Comparison of ENCODE assay signal across 9 cellular contexts in genomic region chr4:6548201-6548881, GRCh38. TPM values are rescaled to one million over a fixed set of nuclear protein-coding genes. Genes with fewer than 3 reads are reported as not detected.
DNase-seq lines count a peak whose midpoint lies in the region; ATAC-seq, FAIRE-seq and TF ChIP-seq lines count a peak whose summit lies in the region.
"Had no signal": no experiment of that assay in that cellular context is flagged by ENCODE, and none has a peak within 500 bp of the region (broad histone marks: within the 10 kb centered on the region; RNA-seq: fewer than 3 reads in every experiment).

No MANE protein-coding gene starts in this region.

- H3K27ac ChIP-seq in kidney (ENCODE audit: low read depth in 2 of 2, low read length in 2 of 2): no peak overlapping the region
- H3K27ac ChIP-seq: SK-N-MC had no signal

- TF ChIP-seq EP300 in Ishikawa (IDR thresholded peaks at IDR 0.05; ENCODE audit: borderline replicate concordance): no peak

- no peak overlapping the region for H3K9ac ChIP-seq in kidney (ENCODE audit: low read length in 2 of 2)

- H3K9me3 ChIP-seq in kidney (ENCODE audit: control insufficient read depth in 1 of 2, low read length in 2 of 2): peaks cover 6% of the 10 kb centered on the region in 2 donors

- no peaks in the 10 kb centered on the region for H3K36me3 ChIP-seq in kidney (ENCODE audit: control insufficient read depth in 1 of 2, insufficient read depth in 2 of 2, low read length in 2 of 2)

- no peak overlapping the region for H3K4me3 ChIP-seq in kidney (ENCODE audit: low read length in 2 of 2)
- H3K4me3 ChIP-seq: SK-N-MC had no signal

- DNase-seq in Daoy (ENCODE audit: low read depth) (peak; percentile 58), SW 1271 (lab: John Stamatoyannopoulos, UW) (peak; percentile 15 to 62), iPS-NIHi11 (ENCODE audit: low spot score) (peak; percentile 70), kidney (no peak), urothelium cell line (ENCODE audit: low spot score) (no peak)
- DNase-seq in stimulated activated naive CD4-positive, alpha-beta T cell treated with Interleukin-2 at 50 U/mL for 16 hours (lab: John Stamatoyannopoulos, UW): no peak

- TF ChIP-seq CTCF in kidney (IDR thresholded peaks at IDR 0.05; ENCODE audit: borderline replicate concordance, extremely low read depth, insufficient read depth): no peak

- no peak for FAIRE-seq in kidney (lab: Jason Lieb, UNC)
- no peak for FAIRE-seq in urothelium cell line (lab: Jason Lieb, UNC)

- ATAC-seq in HG03108 (IDR thresholded peaks at IDR 0.05; ENCODE audit: unreplicated experiment): no peak

- peak; percentile 71 for TF ChIP-seq RAD21 in Ishikawa (IDR thresholded peaks at IDR 0.05; ENCODE audit: low read depth)

- H3K4me1 ChIP-seq in kidney (ENCODE audit: control insufficient read depth in 1 of 2, insufficient read depth in 1 of 2, low read depth in 1 of 2, low read length in 2 of 2): no peaks in the 10 kb centered on the region

- intact Hi-C loops in kidney (cut with DNase I): no loop called here

TF ChIP-seq in Ishikawa, 13 proteins besides CTCF, POLR2A, EP300 and RAD21:
- TF ChIP-seq TCF12 (IDR thresholded peaks at IDR 0.05; ENCODE audit: low read depth) (no peak), REST (IDR thresholded peaks at IDR 0.05; ENCODE audit: low read depth) (peak; percentile 37; the same call in 1 of the 2 replicates), TEAD4 (IDR thresholded peaks at IDR 0.05) (no peak), NFIC (IDR thresholded peaks at IDR 0.05) (peak; percentile 21; the same call in 1 of the 2 replicates), TAF1 (IDR thresholded peaks at IDR 0.05; ENCODE audit: low read depth) (no peak), CREB1 (IDR thresholded peaks at IDR 0.05; ENCODE audit: low read depth) (no peak), EGR1 (IDR thresholded peaks at IDR 0.05) (no peak), USF1 (IDR thresholded peaks at IDR 0.05) (no peak), FOXM1 (IDR thresholded peaks at IDR 0.05; ENCODE audit: borderline replicate concordance, low read depth) (no peak), CEBPB (IDR thresholded peaks at IDR 0.05) (no peak), YY1 (IDR thresholded peaks at IDR 0.05; ENCODE audit: low read depth) (no peak), MAX (IDR thresholded peaks at IDR 0.05) (no peak), ZBTB7A (IDR thresholded peaks at IDR 0.05; ENCODE audit: low read depth) (no peak)

RNA-seq across cellular contexts. Expression of gene MAN2B2, which starts 26.6 kb away (rescaled TPM):
- 5.8 and 6.7 TPM in 2 replicates for total RNA-seq in Daoy (2014; rRNA removed; shearing (Covaris generic))
- total RNA-seq in kidney: 34.3 TPM
- polyA plus RNA-seq in kidney (ENCODE audit: insufficient read depth, low read depth, low replicate concordance): 19.9 TPM

Comparison
In these comparisons a context has a peak if more than half of its experiments do, and no peak if none do; other contexts are left out.
1. DNase-seq: peak in Daoy (single experiment), SW 1271 (2 of 2) and iPS-NIHi11 (single experiment); none in kidney (single experiment), urothelium cell line (single experiment) and stimulated activated naive CD4-positive, alpha-beta T cell treated with Interleukin-2 at 50 U/mL for 16 hours (single experiment).